12 cellular contexts compared by ENCODE assay signal in the genomic region with DNA sequence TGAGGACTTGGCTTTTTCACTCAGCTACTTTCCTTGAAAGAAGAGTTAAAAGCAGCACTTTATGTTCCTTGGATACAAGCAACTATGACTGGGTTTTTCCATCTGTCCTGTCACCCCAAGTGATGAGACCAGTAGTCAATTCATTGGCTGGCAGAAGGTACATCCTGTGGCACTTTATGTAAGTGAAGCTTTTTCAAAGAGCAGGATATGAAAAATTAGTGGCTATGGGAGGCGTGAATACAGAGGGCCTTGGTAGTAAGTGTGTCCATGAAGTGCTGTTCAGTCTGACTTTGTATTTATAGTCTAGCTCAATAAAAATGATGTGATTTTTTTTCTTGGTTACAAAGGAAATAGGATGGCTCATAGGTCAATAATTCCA.
"Had no signal": no experiment of that assay in that cellular context is flagged by ENCODE, and none has a peak within 500 bp of the region (broad histone marks: within the 10 kb centered on the region; RNA-seq: fewer than 3 reads in every experiment).

No MANE protein-coding gene starts in this region.

- H3K36me3 ChIP-seq: ascending aorta, cardiac muscle cell, esophagus muscularis mucosa, heart left ventricle, ovary, tibial nerve, WERI-Rb-1 had no signal

- H3K27ac ChIP-seq: ascending aorta, cardiac muscle cell, heart left ventricle, ovary, WERI-Rb-1 had no signal

- H3K4me1 ChIP-seq: ascending aorta had no signal

- H3K4me3 ChIP-seq: ascending aorta, cardiac muscle cell, esophagus muscularis mucosa, heart left ventricle, ovary, skin epidermis, tibial nerve had no signal

- DNase-seq: activated CD4-positive, alpha-beta T cell treated with anti-CD3 and anti-CD28 coated beads for 4 hours; activated CD8-positive, alpha-beta memory T cell treated with anti-CD3 and anti-CD28 coated beads for 24 hours; heart left ventricle; islet precursor cell; ovary; T1000; WERI-Rb-1 had no signal

- H3K9me3 ChIP-seq: ascending aorta, esophagus muscularis mucosa, heart left ventricle, ovary, tibial nerve had no signal

- ATAC-seq: heart left ventricle had no signal

- H3K27me3 ChIP-seq: ascending aorta, cardiac muscle cell, heart left ventricle, ovary, tibial nerve had no signal
